8 cellular contexts compared by ENCODE assay signal in the genomic region with DNA sequence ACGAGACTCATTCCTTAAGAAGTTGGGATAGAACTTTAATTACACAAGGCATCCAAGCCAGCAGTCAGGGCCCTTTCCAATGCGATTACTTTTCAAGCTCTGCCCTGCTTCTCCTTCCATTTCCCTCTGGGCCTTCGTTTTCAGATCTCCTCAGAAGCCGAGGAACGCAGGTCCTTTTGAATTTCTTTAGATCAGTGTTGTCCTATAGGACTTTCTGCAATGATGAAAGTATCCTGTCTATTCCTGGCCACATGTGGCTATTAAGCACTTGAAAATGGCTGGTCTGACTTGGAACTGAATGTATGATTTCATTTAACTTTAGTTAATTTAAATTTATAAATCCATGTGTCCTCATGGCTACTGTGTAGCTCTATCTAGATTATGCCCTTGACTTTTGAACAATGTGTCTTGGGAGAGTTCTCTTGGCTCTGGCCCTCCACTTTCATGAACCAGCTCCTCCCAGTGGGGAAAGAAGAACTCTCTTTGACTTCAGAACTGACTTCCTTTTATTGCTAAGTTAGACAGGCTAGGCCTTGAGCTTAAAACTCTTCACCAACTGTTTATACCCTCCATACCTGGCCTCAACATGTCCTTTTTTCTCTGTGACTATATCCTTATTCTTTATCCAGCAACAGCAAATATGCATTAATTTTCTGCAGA. TPM values are rescaled to one million over a fixed set of nuclear protein-coding genes. Genes with fewer than 3 reads are reported as not detected.
DNase-seq lines count a peak whose midpoint lies in the region; ATAC-seq and TF ChIP-seq lines count a peak whose summit lies in the region.

No MANE protein-coding gene starts in this region.

- H3K36me3 ChIP-seq in NT2/D1 (ENCODE audit: insufficient read depth, insufficient read length, low read length) (peaks cover 7% of the 10 kb centered on the region), mucosa of stomach (ENCODE audit: control insufficient read depth, insufficient read depth, low read length) (no peaks in the 10 kb centered on the region)

- H3K9ac ChIP-seq in NT2/D1 (ENCODE audit: insufficient read length, low read depth) (peak overlapping the region; percentile 51), mucosa of stomach (ENCODE audit: low read length) (peak overlapping the region; percentile 13)

- H3K4me3 Mint-ChIP-seq in chondrocyte (ENCODE audit: unreplicated experiment) (no peak overlapping the region), glutamatergic neuron (ENCODE audit: unreplicated experiment) (no peak overlapping the region)

- no peaks in the 10 kb centered on the region for H3K9me3 ChIP-seq in NT2/D1 (ENCODE audit: insufficient read depth, low read length)
- H3K9me3 ChIP-seq in mucosa of stomach (ENCODE audit: control insufficient read depth, low read length): no peaks in the 10 kb centered on the region

- no peaks in the 10 kb centered on the region for H3K27me3 ChIP-seq in NT2/D1 (ENCODE audit: insufficient read depth, insufficient read length)
- H3K27me3 ChIP-seq in mucosa of stomach (ENCODE audit: control insufficient read depth, insufficient read depth, low read length): no peaks in the 10 kb centered on the region

- H3K9me3 Mint-ChIP-seq in chondrocyte (ENCODE audit: low read depth) (no peaks in the 10 kb centered on the region), glutamatergic neuron (ENCODE audit: unreplicated experiment) (no peaks in the 10 kb centered on the region)

- H3K4me1 Mint-ChIP-seq in chondrocyte (ENCODE audit: low read depth) (peaks cover 38% of the 10 kb centered on the region), glutamatergic neuron (ENCODE audit: low read depth, unreplicated experiment) (peaks cover 8% of the 10 kb centered on the region)

- DNase-seq in ELR (ENCODE audit: low read depth) (peak; percentile 12), NT2/D1 (ENCODE audit: low read depth, low spot score) (no peak), chondrocyte (ENCODE audit: low spot score) (no peak), NCI-H2196 (lab: John Stamatoyannopoulos, UW; ENCODE audit: unreplicated experiment) (no peak), glutamatergic neuron (no peak)

- TF ChIP-seq CTCF in chondrocyte (IDR thresholded peaks at IDR 0.05): peak; percentile 42
- no peak for TF ChIP-seq CTCF in glutamatergic neuron (IDR thresholded peaks at IDR 0.05; ENCODE audit: partially characterized antibody, unreplicated experiment)

- ATAC-seq in HG03442 (IDR thresholded peaks at IDR 0.05; ENCODE audit: unreplicated experiment): no peak
- ATAC-seq in HG02852 (IDR thresholded peaks at IDR 0.05; ENCODE audit: unreplicated experiment): no peak

- no peaks in the 10 kb centered on the region for H3K27me3 Mint-ChIP-seq in chondrocyte (ENCODE audit: low read depth)
- H3K27me3 Mint-ChIP-seq in glutamatergic neuron (ENCODE audit: unreplicated experiment): no peaks in the 10 kb centered on the region

- no peak overlapping the region for H3K27ac Mint-ChIP-seq in chondrocyte (ENCODE audit: unreplicated experiment)
- no peak overlapping the region for H3K27ac Mint-ChIP-seq in glutamatergic neuron (ENCODE audit: unreplicated experiment)

- H3K36me3 Mint-ChIP-seq in chondrocyte (ENCODE audit: low read depth): no peaks in the 10 kb centered on the region
- H3K36me3 Mint-ChIP-seq in glutamatergic neuron (ENCODE audit: unreplicated experiment): no peaks in the 10 kb centered on the region

- H3K4me1 ChIP-seq in NT2/D1 (ENCODE audit: insufficient read depth, insufficient read length): no peaks in the 10 kb centered on the region
- H3K4me1 ChIP-seq in mucosa of stomach (ENCODE audit: control insufficient read depth, insufficient read depth, low read length): peaks cover 41% of the 10 kb centered on the region

- H3K4me3 ChIP-seq in NT2/D1 (ENCODE audit: insufficient read length, low read depth) (no peak overlapping the region), mucosa of stomach (ENCODE audit: low read length) (no peak overlapping the region)

RNA-seq across cellular contexts. Expression of a gene that starts 22.7 kb away (rescaled TPM):
- total RNA-seq in chondrocyte: 25.7 to 52.2 TPM (median 28.4 TPM) in 3 replicates
- 0.96 TPM for total RNA-seq in glutamatergic neuron (ENCODE audit: unreplicated experiment)

Comparison
In these comparisons a context has a peak if more than half of its experiments do, and no peak if none do; other contexts are left out.
1. RNA of a gene that starts 22.7 kb away (total RNA-seq): 25.7 to 52.2 TPM in chondrocyte; 0.96 TPM in glutamatergic neuron (single experiment); every median in the first group is over 10 times any median in the second.